8 cellular contexts compared by ENCODE assay signal in the genomic region with DNA sequence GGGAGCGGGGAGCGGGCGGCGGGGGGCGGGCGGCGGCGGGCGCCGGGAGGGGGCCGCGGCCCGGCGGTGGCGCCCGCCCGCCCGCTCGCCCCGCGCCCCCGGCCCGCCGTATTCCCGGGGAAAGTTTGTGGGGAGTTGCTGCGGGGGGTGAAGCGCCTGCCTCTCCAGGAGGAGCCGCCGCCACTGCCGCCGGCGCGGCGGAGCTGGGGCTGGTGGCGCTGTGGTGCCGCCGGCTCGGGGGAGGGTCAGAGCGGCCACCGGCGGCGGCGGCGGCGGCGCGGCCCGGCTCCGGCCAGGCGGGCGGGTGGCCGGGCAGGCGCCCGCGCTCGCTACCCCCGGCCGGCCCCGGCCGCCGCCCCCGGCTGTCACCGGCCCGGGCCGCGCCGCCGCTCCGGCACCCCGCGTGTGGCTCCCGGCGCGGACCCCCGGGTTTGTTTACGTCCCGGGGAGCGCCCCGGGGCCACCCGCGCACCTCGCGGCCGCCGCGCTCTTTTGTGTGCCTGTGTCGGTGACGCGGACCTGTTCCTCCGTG. TPM values are rescaled to one million over a fixed set of nuclear protein-coding genes. Genes with fewer than 3 reads are reported as not detected.
DNase-seq lines count a peak whose midpoint lies in the region; ATAC-seq and TF ChIP-seq lines count a peak whose summit lies in the region.

No MANE protein-coding gene starts in this region.

- H3K36me3 Mint-ChIP-seq in T-helper 17 cell (ENCODE audit: low read depth) = no peaks in the 10 kb centered on the region
- peaks cover 9% of the 10 kb centered on the region for H3K36me3 Mint-ChIP-seq in effector memory CD8-positive, alpha-beta T cell (ENCODE audit: insufficient read depth)

- H3K9me3 ChIP-seq in T-helper 17 cell (ENCODE audit: control insufficient read depth, low read length, poor library complexity, severe bottlenecking) (no peaks in the 10 kb centered on the region), thyroid gland (no peaks in the 10 kb centered on the region)

- peak overlapping the region; percentile 37 for H3K23ac ChIP-seq in mesendoderm (ENCODE audit: low read length)

- peak overlapping the region; percentile 90 for H3K56ac ChIP-seq in mesendoderm (ENCODE audit: low read length)

- TF ChIP-seq CTCF in thyroid gland (IDR thresholded peaks at IDR 0.05) = peak in 1 of 6 experiments; percentile 15

- no peaks in the 10 kb centered on the region for H3K9me3 Mint-ChIP-seq in effector memory CD8-positive, alpha-beta T cell

- peak overlapping the region; percentile 100 for H3K4ac ChIP-seq in mesendoderm (ENCODE audit: low read depth, low read length)

- H3K27me3 Mint-ChIP-seq in T-helper 17 cell = no peaks in the 10 kb centered on the region
- no peaks in the 10 kb centered on the region for H3K27me3 Mint-ChIP-seq in effector memory CD8-positive, alpha-beta T cell

- H4K8ac ChIP-seq in mesendoderm (ENCODE audit: low read depth, low read length) = peak overlapping the region; percentile 100

- DNase-seq in NCI-H2107 (lab: John Stamatoyannopoulos, UW) = peak; percentile 39
- no peak for DNase-seq in NCI-H2107 treated with DMSO at 0.1 percent for 48 hours (lab: John Stamatoyannopoulos, UW; ENCODE audit: unreplicated experiment)
- DNase-seq in T-helper 17 cell = no peak
- no peak for DNase-seq in effector memory CD8-positive, alpha-beta T cell
- DNase-seq in mesendoderm = peak; percentile 50
- peak; percentile 63 to 68 for DNase-seq in thyroid gland
- DNase-seq in T1000 (lab: John Stamatoyannopoulos, UW) = no peak

- H3K36me3 ChIP-seq in mesendoderm (ENCODE audit: control insufficient read depth, insufficient read depth, low read length) (no peaks in the 10 kb centered on the region), thyroid gland (no peaks in the 10 kb centered on the region)

- H3K27ac ChIP-seq in mesendoderm (ENCODE audit: low read depth, low read length) = peak overlapping the region; percentile 81
- peak overlapping the region; percentile 35 to 60 (median 39) for H3K27ac ChIP-seq in thyroid gland

- H3K4me2 ChIP-seq in mesendoderm (ENCODE audit: low read length) = no peak overlapping the region

- peak; percentile 28 for ATAC-seq in HG03280 (IDR thresholded peaks at IDR 0.05; ENCODE audit: unreplicated experiment)
- no peak for ATAC-seq in T-helper 17 cell
- no peak for ATAC-seq in effector memory CD8-positive, alpha-beta T cell (replicated peaks)

- H3K4me1 Mint-ChIP-seq in T-helper 17 cell = peaks cover 24% of the 10 kb centered on the region
- H3K4me1 Mint-ChIP-seq in effector memory CD8-positive, alpha-beta T cell (ENCODE audit: low read depth in 2 of 2) = peaks cover 10 to 31% of the 10 kb centered on the region in 2 donors

- peak overlapping the region; percentile 100 for H2BK120ac ChIP-seq in mesendoderm (ENCODE audit: low read depth, low read length)

- no peak overlapping the region for H2BK5ac ChIP-seq in mesendoderm (ENCODE audit: low read length)

- H2AK5ac ChIP-seq in mesendoderm (ENCODE audit: low read length) = no peak overlapping the region

- no peak overlapping the region for H4K5ac ChIP-seq in mesendoderm (ENCODE audit: low read length)

- peak overlapping the region; percentile 88 for H3K9ac ChIP-seq in mesendoderm (ENCODE audit: low read length)

- H3K4me3 ChIP-seq in mesendoderm (ENCODE audit: low read length) (peak overlapping the region; percentile 80), thyroid gland (replicated peaks in 1 of 3) (peak overlapping the region; percentile 55 to 74 (median 68))

- H3K4me1 ChIP-seq in mesendoderm (ENCODE audit: control insufficient read depth, low read depth, low read length) = peaks cover 2% of the 10 kb centered on the region
- H3K4me1 ChIP-seq in thyroid gland = peaks cover 22 to 28% of the 10 kb centered on the region in 2 donors

- peaks cover 44% of the 10 kb centered on the region for H3K79me2 ChIP-seq in mesendoderm (ENCODE audit: control insufficient read depth, insufficient read depth, low read length)

- no peak overlapping the region for H3K27ac Mint-ChIP-seq in T-helper 17 cell
- H3K27ac Mint-ChIP-seq in effector memory CD8-positive, alpha-beta T cell = no peak overlapping the region

- H3K27me3 ChIP-seq in mesendoderm (ENCODE audit: insufficient read depth, low read length, poor library complexity) (no peaks in the 10 kb centered on the region), thyroid gland (no peaks in the 10 kb centered on the region)

- no peak for TF ChIP-seq POLR2A in thyroid gland (IDR thresholded peaks at IDR 0.05)

- peak overlapping the region; percentile 98 for H2BK15ac ChIP-seq in mesendoderm (replicated peaks; ENCODE audit: low read depth)

- intact Hi-C loops in thyroid gland (cut with DNase I) = loop anchor here (5.0 to 10.0 kb wide), 4 partner anchors 74 to 418 kb away; no protein-coding TSS in a partner anchor

- peak overlapping the region; percentile 100 for H3K18ac ChIP-seq in mesendoderm (ENCODE audit: low read length)

- no CpG with 5 or more reads among the region's 90 CpGs for WGBS in mesendoderm (ENCODE audit: extremely low coverage, insufficient coverage, low lambda C conversion rate)
- WGBS in thyroid gland, 2 donors = 0% methylated on average over 8 of the region's 90 CpGs; no CpG with 5 or more reads in 1 of the 2 donors

- no peaks in the 10 kb centered on the region for H3K79me1 ChIP-seq in mesendoderm (ENCODE audit: low read length)

- H3K4me3 Mint-ChIP-seq in T-helper 17 cell = peak overlapping the region; percentile 81
- H3K4me3 Mint-ChIP-seq in effector memory CD8-positive, alpha-beta T cell = peak overlapping the region; percentile 69 to 71

RNA-seq across cellular contexts. Expression of gene CUX1, which starts 0.9 kb away (rescaled TPM):
- total RNA-seq in T-helper 17 cell (10 to 100 TPM; 35.6 to 52.8 TPM), thyroid gland (100 to 1,000 TPM in 3 of 4 donors, 10 to 100 TPM in 1; 93.8 to 156 (median 112) TPM)
- 35.0 TPM for polyA plus RNA-seq in mesendoderm (2013, experiment 1 of 2)
- 35.9 TPM for polyA plus RNA-seq in mesendoderm (2013, experiment 2 of 2)

Comparison
In these comparisons a context has a peak if more than half of its experiments do, and no peak if none do; other contexts are left out.
1. DNase-seq: peak in NCI-H2107 (single experiment), mesendoderm (single experiment) and thyroid gland (2 of 2); none in NCI-H2107 treated with DMSO at 0.1 percent for 48 hours (single experiment), T-helper 17 cell (0 of 3), effector memory CD8-positive, alpha-beta T cell (0 of 3) and T1000 (single experiment).